In genomic region chr10:84743483-84743882, GRCh38 we compare ENCODE assay signal across 14 cellular contexts.
DNase-seq lines count a peak whose midpoint lies in the region; ATAC-seq, FAIRE-seq and TF ChIP-seq lines count a peak whose summit lies in the region.
"Had no signal": no experiment of that assay in that cellular context is flagged by ENCODE, and none has a peak within 500 bp of the region (broad histone marks: within the 10 kb centered on the region; RNA-seq: fewer than 3 reads in every experiment).

No MANE protein-coding gene starts in this region.

- H3K9me3 ChIP-seq in RWPE2 (ENCODE audit: severe bottlenecking) (no peaks in the 10 kb centered on the region), kidney (ENCODE audit: control insufficient read depth in 1 of 2, low read length in 2 of 2) (peaks cover 0 to 2% of the 10 kb centered on the region in 2 donors)

- FAIRE-seq in kidney (lab: Jason Lieb, UNC): no peak
- FAIRE-seq: endothelial cell of umbilical vein had no signal

- DNase-seq in ACHN: peak; percentile 24
- no peak for DNase-seq in RWPE2 (ENCODE audit: low spot score)
- DNase-seq in kidney: no peak
- DNase-seq in cerebellar cortex (ENCODE audit: low spot score): no peak
- DNase-seq in NCI-H2171 treated with DMSO at 0.1 percent for 48 hours (lab: John Stamatoyannopoulos, UW): no peak
- no peak for DNase-seq in omental fat pad (ENCODE audit: low spot score)
- no peak for DNase-seq in islet precursor cell
- DNase-seq: activated CD4-positive, alpha-beta T cell treated with anti-CD3 and anti-CD28 coated beads, Interleukin-2, amount 10 ng/mL, durations not matched to agents 7 days and 5 days; C1 segment of cervical spinal cord; NCI-H1436 treated with DMSO at 0.1 percent for 48 hours; SHP77 had no signal

- H3K27me3 ChIP-seq in RWPE2 (ENCODE audit: insufficient read depth, poor library complexity, severe bottlenecking): no peaks in the 10 kb centered on the region

- H3K4me3 ChIP-seq in RWPE2 (ENCODE audit: severe bottlenecking) (no peak overlapping the region), kidney (ENCODE audit: low read length in 2 of 2) (no peak overlapping the region)

- in situ Hi-C loops in ACHN (cut with HindIII; ENCODE audit: low pct_ligation_motif_present, low pct_unique_long_range_greater_than_20kb, low sequenced_read_pairs): no loop called here

- H3K36me3 ChIP-seq in RWPE2 (ENCODE audit: low read depth) (no peaks in the 10 kb centered on the region), kidney (ENCODE audit: control insufficient read depth in 1 of 2, insufficient read depth in 2 of 2, low read length in 2 of 2) (no peaks in the 10 kb centered on the region)

- H3K4me1 ChIP-seq in RWPE2 (ENCODE audit: insufficient read depth, poor library complexity, severe bottlenecking): no peaks in the 10 kb centered on the region
- no peaks in the 10 kb centered on the region for H3K4me1 ChIP-seq in kidney (ENCODE audit: control insufficient read depth in 1 of 2, insufficient read depth in 1 of 2, low read depth in 1 of 2, low read length in 2 of 2)

- ATAC-seq in GM18498 (IDR thresholded peaks at IDR 0.05; ENCODE audit: unreplicated experiment) (peak; percentile 46), RWPE2 (ENCODE audit: low read depth) (no peak), omental fat pad (ENCODE audit: low FRiP score) (no peak)
- ATAC-seq: sciatic nerve had no signal

- H3K27ac ChIP-seq in RWPE2 (ENCODE audit: poor library complexity, severe bottlenecking) (no peak overlapping the region), kidney (ENCODE audit: low read depth in 2 of 2, low read length in 2 of 2) (no peak overlapping the region)

- TF ChIP-seq CTCF in RWPE2 (IDR thresholded peaks at IDR 0.05; ENCODE audit: poor library complexity, severe bottlenecking) (peak; percentile 57), kidney (IDR thresholded peaks at IDR 0.05; ENCODE audit: borderline replicate concordance, extremely low read depth, insufficient read depth) (peak; percentile 26), omental fat pad (IDR thresholded peaks at IDR 0.05) (no peak)

- H3K9ac ChIP-seq in kidney (ENCODE audit: low read length in 2 of 2): no peak overlapping the region

- intact Hi-C loops in kidney (cut with DNase I): no loop called here

Comparison
In these comparisons a context has a peak if more than half of its experiments do, and no peak if none do; other contexts are left out.
1. CTCF ChIP-seq: peak in RWPE2 (single experiment) and kidney (single experiment); none in omental fat pad (0 of 3).